Comparison of ENCODE assay signal across 1 cellular context in the genomic region with DNA sequence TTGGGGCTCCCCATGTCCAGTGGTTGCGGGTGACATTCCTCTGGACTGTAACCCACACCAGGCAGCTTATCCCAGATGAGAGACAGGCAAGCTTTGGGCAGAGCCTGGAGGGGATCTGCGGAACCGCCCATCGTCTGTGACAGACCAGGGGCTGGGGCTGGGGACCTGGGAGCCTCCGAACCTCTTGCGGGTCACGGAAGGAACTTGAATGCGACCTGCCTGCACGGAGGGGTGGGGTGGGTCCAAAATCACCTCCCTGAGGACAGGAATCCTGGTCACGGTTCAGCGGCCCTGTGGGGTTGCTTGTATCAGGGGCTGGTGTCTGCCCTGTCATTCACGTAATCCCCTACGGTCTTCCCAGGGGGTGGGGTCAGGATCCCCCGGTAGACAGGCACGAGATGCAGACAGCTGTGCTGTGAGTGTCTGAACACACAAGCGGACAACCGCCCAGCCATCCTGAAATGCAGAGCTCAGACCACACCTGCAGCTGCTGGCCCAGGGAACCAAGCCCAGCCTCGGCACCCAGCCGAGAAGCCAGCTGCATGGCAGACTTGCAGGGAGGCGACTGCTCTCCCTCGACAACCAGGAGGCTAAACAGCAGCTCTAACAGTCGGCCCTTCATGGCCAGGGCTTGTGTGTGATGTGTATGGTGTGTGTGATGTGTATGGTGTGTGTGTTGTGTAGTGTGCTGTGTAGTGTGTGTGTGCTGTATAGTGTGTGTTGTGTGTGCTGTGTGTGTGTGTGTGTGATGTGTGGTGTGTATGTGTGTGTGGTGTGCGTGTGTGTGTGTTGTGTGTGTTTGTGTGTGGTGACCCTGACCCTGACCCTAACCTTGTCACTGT.
TF ChIP-seq lines count a peak whose summit lies in the region.

No MANE protein-coding gene starts in this region.

TF ChIP-seq in HepG2, 621 proteins besides CTCF, POLR2A, EP300 and RAD21 (continued from another document):
- TF ChIP-seq, protein P1, sequence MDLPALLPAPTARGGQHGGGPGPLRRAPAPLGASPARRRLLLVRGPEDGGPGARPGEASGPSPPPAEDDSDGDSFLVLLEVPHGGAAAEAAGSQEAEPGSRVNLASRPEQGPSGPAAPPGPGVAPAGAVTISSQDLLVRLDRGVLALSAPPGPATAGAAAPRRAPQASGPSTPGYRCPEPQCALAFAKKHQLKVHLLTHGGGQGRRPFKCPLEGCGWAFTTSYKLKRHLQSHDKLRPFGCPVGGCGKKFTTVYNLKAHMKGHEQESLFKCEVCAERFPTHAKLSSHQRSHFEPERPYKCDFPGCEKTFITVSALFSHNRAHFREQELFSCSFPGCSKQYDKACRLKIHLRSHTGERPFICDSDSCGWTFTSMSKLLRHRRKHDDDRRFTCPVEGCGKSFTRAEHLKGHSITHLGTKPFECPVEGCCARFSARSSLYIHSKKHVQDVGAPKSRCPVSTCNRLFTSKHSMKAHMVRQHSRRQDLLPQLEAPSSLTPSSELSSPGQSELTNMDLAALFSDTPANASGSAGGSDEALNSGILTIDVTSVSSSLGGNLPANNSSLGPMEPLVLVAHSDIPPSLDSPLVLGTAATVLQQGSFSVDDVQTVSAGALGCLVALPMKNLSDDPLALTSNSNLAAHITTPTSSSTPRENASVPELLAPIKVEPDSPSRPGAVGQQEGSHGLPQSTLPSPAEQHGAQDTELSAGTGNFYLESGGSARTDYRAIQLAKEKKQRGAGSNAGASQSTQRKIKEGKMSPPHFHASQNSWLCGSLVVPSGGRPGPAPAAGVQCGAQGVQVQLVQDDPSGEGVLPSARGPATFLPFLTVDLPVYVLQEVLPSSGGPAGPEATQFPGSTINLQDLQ (CRISPR knock-in tag; IDR thresholded peaks at IDR 0.05), result no peak
- TF ChIP-seq GABPA (IDR thresholded peaks at IDR 0.05; ENCODE audit: low read depth, low read length), result no peak
- TF ChIP-seq GABPA (CRISPR knock-in tag; IDR thresholded peaks at IDR 0.05; ENCODE audit: low read depth), result no peak
- TF ChIP-seq HDAC1 (CRISPR knock-in tag; IDR thresholded peaks at IDR 0.05), result no peak
